In the genomic region with DNA sequence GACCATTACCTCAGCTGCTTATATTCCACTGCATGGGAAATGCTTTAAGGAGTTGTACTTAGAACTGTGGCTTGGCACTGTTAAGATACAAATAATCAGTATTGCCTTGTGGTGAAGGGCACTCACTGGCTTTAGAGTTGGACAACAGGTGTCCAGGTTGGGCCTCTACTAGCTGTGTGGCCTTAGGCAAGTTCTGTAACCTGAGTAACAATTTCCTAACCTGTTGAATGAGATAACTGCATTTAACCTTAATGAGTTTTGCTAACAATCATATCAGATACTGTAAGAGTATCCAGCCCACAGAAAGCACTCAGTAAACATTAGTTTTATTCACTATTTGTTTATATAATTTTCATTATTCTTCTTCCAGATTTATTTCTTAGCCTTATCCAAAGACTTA, we compare ENCODE assay signal across 17 cellular contexts. TPM values are rescaled to one million over a fixed set of nuclear protein-coding genes. Genes with fewer than 3 reads are reported as not detected.
DNase-seq lines count a peak whose midpoint lies in the region; TF ChIP-seq lines count a peak whose summit lies in the region.
"Had no signal": no experiment of that assay in that cellular context is flagged by ENCODE, and none has a peak within 500 bp of the region (broad histone marks: within the 10 kb centered on the region; RNA-seq: fewer than 3 reads in every experiment).

No MANE protein-coding gene starts in this region.

- H3K4me3 ChIP-seq in astrocyte of the spinal cord (ENCODE audit: low read depth, low read length) (no peak overlapping the region), H7 (ENCODE audit: insufficient read depth, low read depth, low read length) (no peak overlapping the region)
- H3K4me3 ChIP-seq: HAP-1 had no signal

- no peaks in the 10 kb centered on the region for H3K36me3 ChIP-seq in H7 (replicated peaks; ENCODE audit: control insufficient read depth, insufficient read depth, low read length)
- H3K36me3 ChIP-seq: BE2C, HAP-1 had no signal

- in situ Hi-C loops in astrocyte of the spinal cord (cut with HindIII; ENCODE audit: low sequenced_read_pairs) = no loop called here

- peak; percentile 2 for DNase-seq in COLO668 (lab: John Stamatoyannopoulos, UW; ENCODE audit: unreplicated experiment)
- DNase-seq in M059J (ENCODE audit: low read depth) = peak; percentile 14
- DNase-seq in NCI-H2196 treated with DMSO at 0.1 percent for 48 hours (lab: John Stamatoyannopoulos, UW; ENCODE audit: unreplicated experiment) = peak; percentile 51
- peak; percentile 6 for DNase-seq in astrocyte of the spinal cord (ENCODE audit: low read depth, low spot score)
- no peak for DNase-seq in NCI-H2227 (lab: John Stamatoyannopoulos, UW; ENCODE audit: unreplicated experiment)
- DNase-seq in GM19238 (ENCODE audit: insufficient read length, low spot score) = no peak
- DNase-seq in H7 = no peak
- no peak for DNase-seq in NOMO-1 treated with dmso at 0.1 percent for 144 hours (lab: John Stamatoyannopoulos, UW; ENCODE audit: unreplicated experiment)
- DNase-seq: BE2C; CD8-positive, alpha-beta memory T cell; DMS 273 treated with DMSO at 0.1 percent for 48 hours; MV-4-11; NCI-H1417 treated with DMSO at 0.1 percent for 48 hours; NCI-H524; Right ventricle myocardium superior had no signal

- TF ChIP-seq CTCF in astrocyte of the spinal cord (IDR thresholded peaks at IDR 0.05; ENCODE audit: low read depth, low read length) = no peak

- H3K27me3 ChIP-seq in H7 (ENCODE audit: control insufficient read depth, insufficient read depth, low read length) = no peaks in the 10 kb centered on the region
- H3K27me3 ChIP-seq: BE2C had no signal

RNA-seq across cellular contexts. Expression of a gene that starts 17.2 kb away (rescaled TPM):
- total RNA-seq in M059J (2014; rRNA removed; shearing (Covaris generic)) = not detected in 2 replicates
- not detected in 2 replicates for total RNA-seq in H7 (2014; rRNA removed; shearing (Covaris generic))
- total RNA-seq: LHCN-M2 had no signal

Comparison
In these comparisons a context has a peak if more than half of its experiments do, and no peak if none do; other contexts are left out.
1. DNase-seq: peak in COLO668 (single experiment), M059J (single experiment), NCI-H2196 treated with DMSO at 0.1 percent for 48 hours (single experiment) and astrocyte of the spinal cord (single experiment); none in NCI-H2227 (single experiment), GM19238 (single experiment), H7 (single experiment) and NOMO-1 treated with dmso at 0.1 percent for 144 hours (single experiment).